8 cellular contexts compared by ENCODE assay signal in genomic region chr5:36696059-36696673, GRCh38.
DNase-seq lines count a peak whose midpoint lies in the region; ATAC-seq, FAIRE-seq and TF ChIP-seq lines count a peak whose summit lies in the region.

No MANE protein-coding gene starts in this region.

- 14% methylated on average over 7 of the region's 7 CpGs for WGBS in A549 (ENCODE audit: missing lambda C conversion rate)
- 24 to 31% (median 27%) methylated on average over 7 of the region's 7 CpGs for WGBS in ovary, 3 donors

- H3K4me3 ChIP-seq in A549 (no peak overlapping the region), fibroblast of the aortic adventitia (ENCODE audit: low read depth, low read length) (no peak overlapping the region), ovary (no peak overlapping the region)

- FAIRE-seq in A549 (lab: Jason Lieb, UNC) = peak; percentile 32

- intact Hi-C loops in ovary (cut with DNase I) = loop anchor here in 1 of 4 donors (10.0 kb wide), 1 partner anchor 281 kb away; no protein-coding TSS in a partner anchor

- no peak overlapping the region for H3K27ac ChIP-seq in A549
- H3K27ac ChIP-seq in ovary = no peak overlapping the region

- TF ChIP-seq POLR2A in A549 (IDR thresholded peaks at IDR 0.05; ENCODE audit: low read length) (no peak), ovary (IDR thresholded peaks at IDR 0.05) (no peak)

- peak; percentile 74 to 84; a peak in 5 of 6 replicates for ATAC-seq in A549
- ATAC-seq in HG02981 (IDR thresholded peaks at IDR 0.05; ENCODE audit: unreplicated experiment) = peak; percentile 44

- TF ChIP-seq RAD21 in A549 (conservative IDR thresholded peaks at IDR 0.05 in 1 of 2, IDR thresholded peaks at IDR 0.05 in 1 of 2) = peak; percentile 62 to 66

- POLR2A ChIA-PET in A549 (lab: Yijun Ruan, JAX) = no interaction called here

- H3K36me3 ChIP-seq in ovary = no peaks in the 10 kb centered on the region

- DNase-seq in A549 (ENCODE audit: low read depth in 1 of 2, low spot score in 1 of 2) (peak; percentile 55 to 71), GM10266 (ENCODE audit: extremely low spot score) (peak; percentile 55), NCI-H226 (peak; percentile 48), activated T-cell treated with anti-CD3 and anti-CD28 coated beads for 1 hour (ENCODE audit: low read depth) (peak; percentile 20), fibroblast of the aortic adventitia (ENCODE audit: low read depth) (peak; percentile 70), ovary (peak in 4 of 5 donors; percentile 31 to 54 (median 35)), NCI-H1092 treated with DMSO at 0.1 percent for 48 hours (lab: John Stamatoyannopoulos, UW) (no peak)

- H3K27me3 ChIP-seq in ovary = no peaks in the 10 kb centered on the region

- H3K9me3 ChIP-seq in A549 (no peaks in the 10 kb centered on the region), ovary (no peaks in the 10 kb centered on the region)

- H3K4me1 ChIP-seq in A549 = no peaks in the 10 kb centered on the region
- H3K4me1 ChIP-seq in ovary (ENCODE audit: insufficient read depth) = no peaks in the 10 kb centered on the region

- TF ChIP-seq EP300 in A549 (IDR thresholded peaks at IDR 0.05) = no peak
- TF ChIP-seq EP300 in ovary (IDR thresholded peaks at IDR 0.05) = no peak

- no peak overlapping the region for H3K4me2 ChIP-seq in A549

- CTCF ChIA-PET in A549 (lab: Yijun Ruan, JAX) = interaction anchor here (0.6 to 3.6 kb wide), 39 partner anchors 8 to 648 kb away, joined by 3 to 30 read pairs (median 4); partner anchors contain the start of gene NADK2

- TF ChIP-seq CTCF in A549 (IDR thresholded peaks at IDR 0.05) (peak; percentile 56), GM10266 (IDR thresholded peaks at IDR 0.05; ENCODE audit: control insufficient read depth, insufficient read depth, low read depth, missing control alignments) (peak; percentile 69), fibroblast of the aortic adventitia (IDR thresholded peaks at IDR 0.05; ENCODE audit: insufficient read depth, low read length) (peak; percentile 81), ovary (IDR thresholded peaks at IDR 0.05) (peak in 1 of 3 donors; percentile 43)

TF ChIP-seq in A549, 52 proteins besides CTCF, POLR2A, EP300 and RAD21:
- TF ChIP-seq PHF8 (IDR thresholded peaks at IDR 0.05; ENCODE audit: borderline replicate concordance, low read depth) (no peak), RARB (CRISPR knock-in tag; IDR thresholded peaks at IDR 0.05) (no peak), SREBF2 (IDR thresholded peaks at IDR 0.05) (no peak), SMC3 (IDR thresholded peaks at IDR 0.05) (peak; percentile 59; the same call in 2 of the 3 replicates)
